Comparison of ENCODE assay signal across 13 cellular contexts in the genomic region with DNA sequence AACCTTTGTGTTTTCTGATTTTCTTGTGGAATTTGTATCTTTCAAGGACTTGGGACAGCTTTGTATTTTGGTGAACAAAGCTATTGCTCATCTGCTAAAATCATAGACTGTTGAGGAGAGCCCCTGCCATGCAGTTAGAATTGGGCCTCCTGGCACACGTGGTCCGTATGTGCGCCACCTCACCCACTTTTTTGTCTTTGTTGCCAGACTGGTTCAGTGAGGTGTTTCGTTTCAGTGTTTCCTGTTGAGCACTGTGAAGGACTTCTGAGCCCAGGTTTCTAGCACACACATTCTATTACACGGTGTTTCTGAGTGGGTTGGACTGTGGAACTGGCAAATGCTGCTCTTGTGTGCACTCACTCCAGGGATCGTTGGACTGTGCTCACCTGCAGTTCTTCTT. TPM values are rescaled to one million over a fixed set of nuclear protein-coding genes. Genes with fewer than 3 reads are reported as not detected.
DNase-seq lines count a peak whose midpoint lies in the region; ATAC-seq and TF ChIP-seq lines count a peak whose summit lies in the region.
"Had no signal": no experiment of that assay in that cellular context is flagged by ENCODE, and none has a peak within 500 bp of the region (broad histone marks: within the 10 kb centered on the region; RNA-seq: fewer than 3 reads in every experiment).

No MANE protein-coding gene starts in this region.

- no peaks in the 10 kb centered on the region for H3K27me3 ChIP-seq in PC-9 (ENCODE audit: insufficient read depth, low read depth)
- no peaks in the 10 kb centered on the region for H3K27me3 ChIP-seq in skeletal muscle satellite cell (ENCODE audit: control insufficient read depth, insufficient read depth, low read length)
- H3K27me3 ChIP-seq: BLaER1 had no signal

- TF ChIP-seq CTCF in PC-9 (conservative IDR thresholded peaks at IDR 0.05): no peak

- H3K4me2 ChIP-seq in PC-9 (peak overlapping the region; percentile 80), skeletal muscle satellite cell (ENCODE audit: low read length) (peak overlapping the region; percentile 58)
- H3K4me2 ChIP-seq: BLaER1 had no signal

- H2AFZ ChIP-seq in PC-9: peak overlapping the region; percentile 66; the same call in 1 of the 2 replicates

- POLR2A ChIA-PET in PC-9 (lab: Charles Lee; ENCODE audit: unreplicated experiment): no interaction called here

- in situ Hi-C loops in ACHN (cut with HindIII; ENCODE audit: low pct_ligation_motif_present, low pct_unique_long_range_greater_than_20kb, low sequenced_read_pairs): no loop called here

- peak overlapping the region; percentile 5 for H3K9ac ChIP-seq in skeletal muscle satellite cell (ENCODE audit: low read depth, low read length)
- H3K9ac ChIP-seq: BLaER1 had no signal

- BruUV-seq in PC-9 (replicated peaks; lab: Mats Ljungman, UMichigan): no TSS peak

- H3K9me2 ChIP-seq in PC-9 (ENCODE audit: insufficient read depth): no peaks in the 10 kb centered on the region

- ATAC-seq in left ventricle myocardium superior: no peak
- ATAC-seq in HG02840 (IDR thresholded peaks at IDR 0.05; ENCODE audit: low FRiP score, unreplicated experiment): no peak

- DNase-seq in ELR (ENCODE audit: low read depth): peak; percentile 29
- DNase-seq in PC-9: peak; percentile 72 to 96
- DNase-seq in iPS-NIHi11 (ENCODE audit: low spot score): peak; percentile 41
- no peak for DNase-seq in left ventricle myocardium superior
- no peak for DNase-seq in NCI-H2171 (lab: John Stamatoyannopoulos, UW)
- DNase-seq in ACHN: no peak
- DNase-seq: SHP77 treated with DMSO at 0.1 percent for 48 hours had no signal

- H3K79me2 ChIP-seq in PC-9 (ENCODE audit: low read depth): peaks cover 19% of the 10 kb centered on the region; the same call in 1 of the 2 replicates

- peaks cover 35% of the 10 kb centered on the region for H3F3A ChIP-seq in PC-9 (ENCODE audit: insufficient read depth, low read depth)

- H3K9me3 ChIP-seq in PC-9 (ENCODE audit: insufficient read depth, low read depth): no peaks in the 10 kb centered on the region
- no peaks in the 10 kb centered on the region for H3K9me3 ChIP-seq in skeletal muscle satellite cell (replicated peaks; ENCODE audit: low read length)

- intact Hi-C loops in PC-9 (cut with micrococcal nuclease; ENCODE audit: unreplicated experiment): loop anchor here (1.0 kb wide), 1 partner anchor 71 kb away; the partner anchor contains the start of gene FARP1
- intact Hi-C loops in left ventricle myocardium superior (cut with micrococcal nuclease): no loop called here

- H3K27ac ChIP-seq in PC-9: peak overlapping the region; percentile 92
- H3K27ac ChIP-seq: BLaER1 had no signal

- no peaks in the 10 kb centered on the region for H4K20me1 ChIP-seq in PC-9 (ENCODE audit: insufficient read depth)
- H4K20me1 ChIP-seq: BLaER1 had no signal

- H3K4me3 ChIP-seq in PC-9 (peak overlapping the region; percentile 41; the same call in 1 of the 2 replicates), skeletal muscle satellite cell (ENCODE audit: low read length) (no peak overlapping the region)
- H3K4me3 ChIP-seq: BLaER1 had no signal

- H3K4me1 ChIP-seq in PC-9 (replicated peaks; ENCODE audit: insufficient read depth): peaks cover 64% of the 10 kb centered on the region
- H3K4me1 ChIP-seq in skeletal muscle satellite cell (ENCODE audit: control insufficient read depth, insufficient read depth, low read length): peaks cover 40% of the 10 kb centered on the region

- CTCF ChIA-PET in PC-9 (lab: Charles Lee): no interaction called here

- H3K36me3 ChIP-seq in PC-9 (ENCODE audit: low read depth) (no peaks in the 10 kb centered on the region), skeletal muscle satellite cell (ENCODE audit: insufficient read depth, low read length) (no peaks in the 10 kb centered on the region)

RNA-seq across cellular contexts. Expression of gene RNF113B, which starts 37.6 kb away (rescaled TPM):
- total RNA-seq in PC-9 (2021): not detected in 2 replicates
- not detected in 2 replicates for total RNA-seq in skeletal muscle satellite cell (2012; rRNA removed)
- not detected for total RNA-seq in left ventricle myocardium superior
- total RNA-seq: dermis microvascular lymphatic vessel endothelial cell, kidney epithelial cell, WTC11 had no signal

Comparison
In these comparisons a context has a peak if more than half of its experiments do, and no peak if none do; other contexts are left out.
1. DNase-seq: peak in ELR (single experiment), PC-9 (2 of 2) and iPS-NIHi11 (single experiment); none in left ventricle myocardium superior (single experiment), NCI-H2171 (single experiment) and ACHN (single experiment).